In the genomic region with DNA sequence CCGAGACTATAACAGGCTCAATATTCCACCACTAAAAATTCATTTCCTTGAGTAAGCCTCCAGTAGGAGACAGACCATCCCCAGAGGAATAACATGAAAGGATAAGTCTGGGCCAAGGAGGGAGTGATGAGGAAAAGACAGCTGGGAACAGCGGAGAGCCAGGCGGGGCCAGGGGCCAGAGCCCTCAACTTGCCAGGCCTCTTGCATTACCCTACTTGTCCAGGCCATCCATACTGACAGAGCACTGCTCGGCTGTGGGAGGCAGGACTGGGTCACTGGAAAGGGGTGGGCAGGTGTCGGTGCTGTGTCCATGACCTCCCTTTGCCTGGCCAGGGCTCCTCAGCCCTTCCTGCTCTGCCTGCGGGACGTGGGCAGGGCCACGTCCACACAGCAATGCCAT, we compare ENCODE assay signal across 17 cellular contexts. TPM values are rescaled to one million over a fixed set of nuclear protein-coding genes. Genes with fewer than 3 reads are reported as not detected.
DNase-seq lines count a peak whose midpoint lies in the region; ATAC-seq and TF ChIP-seq lines count a peak whose summit lies in the region.
"Had no signal": no experiment of that assay in that cellular context is flagged by ENCODE, and none has a peak within 500 bp of the region (broad histone marks: within the 10 kb centered on the region; RNA-seq: fewer than 3 reads in every experiment).

No MANE protein-coding gene starts in this region.

- H3K27me3 ChIP-seq in right atrium auricular region: no peaks in the 10 kb centered on the region
- H3K27me3 ChIP-seq in left ventricle myocardium inferior (ENCODE audit: low read depth): peaks cover 29% of the 10 kb centered on the region
- H3K27me3 ChIP-seq in osteoblast (ENCODE audit: insufficient read depth, low read length): no peaks in the 10 kb centered on the region

- H3K4me1 ChIP-seq in right atrium auricular region (no peaks in the 10 kb centered on the region), left ventricle myocardium inferior (peaks cover 7% of the 10 kb centered on the region), osteoblast (ENCODE audit: insufficient read depth, low read length) (no peaks in the 10 kb centered on the region)

- TF ChIP-seq CTCF in right atrium auricular region (IDR thresholded peaks at IDR 0.05) (no peak), left ventricle myocardium inferior (IDR thresholded peaks at IDR 0.05; ENCODE audit: borderline replicate concordance) (no peak), osteoblast (IDR thresholded peaks at IDR 0.05; ENCODE audit: extremely low read depth, low read depth, low read length) (no peak)

- intact Hi-C loops in Right ventricle myocardium superior (cut with DNase I): no loop called here
- intact Hi-C loops in left ventricle myocardium inferior (cut with micrococcal nuclease): no loop called here

- no peaks in the 10 kb centered on the region for H3K9me3 ChIP-seq in right atrium auricular region
- no peaks in the 10 kb centered on the region for H3K9me3 ChIP-seq in left ventricle myocardium inferior (replicated peaks)
- H3K9me3 ChIP-seq in osteoblast (ENCODE audit: low read depth, low read length): no peaks in the 10 kb centered on the region

- H3K36me3 ChIP-seq in right atrium auricular region (no peaks in the 10 kb centered on the region), left ventricle myocardium inferior (no peaks in the 10 kb centered on the region), osteoblast (ENCODE audit: insufficient read depth, low read length) (no peaks in the 10 kb centered on the region)

- ATAC-seq in Right ventricle myocardium superior (ENCODE audit: poor library complexity): peak; percentile 84
- ATAC-seq: HCT116 had no signal

- no peaks in the 10 kb centered on the region for H4K20me1 ChIP-seq in osteoblast (ENCODE audit: insufficient read depth, low read length)

- DNase-seq in Right ventricle myocardium superior: peak; percentile 77
- DNase-seq in right atrium auricular region (ENCODE audit: low spot score): no peak
- peak; percentile 60 for DNase-seq in left ventricle myocardium inferior
- peak; percentile 64 for DNase-seq in osteoblast (ENCODE audit: insufficient read length, low spot score, missing footprints)
- no peak for DNase-seq in NCI-H345 (lab: John Stamatoyannopoulos, UW)
- no peak for DNase-seq in stimulated activated CD4-positive, alpha-beta T cell treated with anti-CD3 and anti-CD28 coated beads, Interleukin-4, amount 100 ng/mL, for 24 hours
- DNase-seq in NCI-H1436 (lab: John Stamatoyannopoulos, UW): no peak
- DNase-seq: C1 segment of cervical spinal cord, DMS79 treated with DMSO at 0.1 percent for 48 hours, KBM-7, MV-4-11, NCI-H1417 treated with DMSO at 0.1 percent for 48 hours, NCI-H2081, NCI-H524 treated with DMSO at 0.1 percent for 48 hours had no signal

- H3K27ac ChIP-seq in right atrium auricular region (no peak overlapping the region), left ventricle myocardium inferior (replicated peaks) (peak overlapping the region; percentile 19), osteoblast (ENCODE audit: low read depth, low read length) (no peak overlapping the region)

- H3K79me2 ChIP-seq in osteoblast (ENCODE audit: insufficient read depth, low read length): no peaks in the 10 kb centered on the region

- H3K4me3 ChIP-seq in right atrium auricular region (no peak overlapping the region), left ventricle myocardium inferior (no peak overlapping the region), osteoblast (ENCODE audit: insufficient read depth, low read length) (no peak overlapping the region)

- no peak overlapping the region for H3K4me2 ChIP-seq in osteoblast (ENCODE audit: insufficient read depth, low read length)

- no peak overlapping the region for H2AFZ ChIP-seq in osteoblast (ENCODE audit: low read length)

RNA-seq across cellular contexts. Expression of a gene that starts 8.6 kb away (rescaled TPM):
- total RNA-seq in Right ventricle myocardium superior (10.6 TPM), right atrium auricular region (1 to 10 TPM; 4.6 to 9.8 TPM), left ventricle myocardium inferior (7.4 TPM), osteoblast (0.88 and 1.4 TPM in 2 replicates)
- total RNA-seq: A673, G401 had no signal

RNA-seq across cellular contexts. Expression of a gene that starts 38.2 kb away (rescaled TPM):
- total RNA-seq in Right ventricle myocardium superior (not detected), right atrium auricular region (under 1 TPM in 1 of 2 donors, not detected in 1; 0.83 TPM), left ventricle myocardium inferior (not detected), osteoblast (not detected in 2 replicates)
- total RNA-seq: A673, G401 had no signal

RNA-seq across cellular contexts. Expression of a gene that starts 49.3 kb away (rescaled TPM):
- 0.38 TPM for total RNA-seq in Right ventricle myocardium superior
- 1 to 10 TPM in 1 of 2 donors, not detected in 1; 2.1 TPM for total RNA-seq in right atrium auricular region
- 0.41 TPM for total RNA-seq in left ventricle myocardium inferior
- not detected in 2 replicates for total RNA-seq in osteoblast
- total RNA-seq: A673, G401 had no signal

Comparison
In these comparisons a context has a peak if more than half of its experiments do, and no peak if none do; other contexts are left out.
1. DNase-seq: peak in Right ventricle myocardium superior (single experiment), left ventricle myocardium inferior (single experiment) and osteoblast (single experiment); none in right atrium auricular region (single experiment), NCI-H345 (single experiment), stimulated activated CD4-positive, alpha-beta T cell treated with anti-CD3 and anti-CD28 coated beads, Interleukin-4, amount 100 ng/mL, for 24 hours (single experiment) and NCI-H1436 (single experiment).